Comparison of ENCODE assay signal across 8 cellular contexts in the genomic region with DNA sequence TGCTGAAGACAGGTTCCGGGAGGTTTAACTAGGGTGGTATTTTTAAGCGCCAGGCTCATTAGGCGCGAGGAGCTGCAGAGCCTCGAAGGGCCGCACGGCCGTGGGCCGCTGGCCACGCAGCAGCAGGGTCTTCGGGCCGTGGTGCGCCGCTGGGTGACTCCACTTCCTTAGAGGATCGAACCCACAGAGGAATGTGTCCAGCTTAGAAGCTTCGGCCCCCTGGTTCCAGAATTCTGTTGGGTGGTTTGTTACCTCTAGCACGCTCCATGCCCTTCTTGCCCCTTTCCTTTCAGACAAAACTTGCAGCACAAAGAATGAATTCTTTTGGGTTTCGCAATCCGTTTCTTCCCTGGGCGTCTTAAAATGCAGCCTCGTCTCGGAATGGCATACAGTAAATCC. TPM values are rescaled to one million over a fixed set of nuclear protein-coding genes. Genes with fewer than 3 reads are reported as not detected.
DNase-seq lines count a peak whose midpoint lies in the region; ATAC-seq and TF ChIP-seq lines count a peak whose summit lies in the region.

No MANE protein-coding gene starts in this region.

- H3K4me1 Mint-ChIP-seq in H9 (peaks cover 16 to 18% of the 10 kb centered on the region in 2 experiments), WTC11 (peaks cover 18% of the 10 kb centered on the region)

- H4K91ac ChIP-seq in H9 (ENCODE audit: insufficient read length, low read depth, low read length), result no peak overlapping the region

- H2BK12ac ChIP-seq in H9 (ENCODE audit: insufficient read length, low read depth, low read length), result no peak overlapping the region

- no peak overlapping the region for H4K5ac ChIP-seq in H9 (ENCODE audit: insufficient read length, low read depth, low read length)

- H3K36me3 Mint-ChIP-seq in H9 (ENCODE audit: insufficient read depth in 1 of 3, low read depth in 3 of 3) (peaks cover 9 to 27% (median 26%) of the 10 kb centered on the region in 3 experiments; a peak in 5 of 7 replicates), WTC11 (peaks cover 24% of the 10 kb centered on the region)

- peaks cover 3 to 34% (median 24%) of the 10 kb centered on the region in 11 experiments; a peak in 18 of 22 replicates for H4K20me1 ChIP-seq in BLaER1 treated with 17β-estradiol and CSF1 and Interleukin-3, amounts not matched to agents 10 nM and 100 nM
- no peaks in the 10 kb centered on the region for H4K20me1 ChIP-seq in H9 (ENCODE audit: control insufficient read depth, insufficient read depth, insufficient read length)

- no peaks in the 10 kb centered on the region; the same call in 1 of the 2 replicates for H3K27me3 Mint-ChIP-seq in H9 (ENCODE audit: low read depth)
- no peaks in the 10 kb centered on the region; the same call in 1 of the 2 replicates for H3K27me3 Mint-ChIP-seq in WTC11 (ENCODE audit: low read depth)

- H3K18ac ChIP-seq in H9 (ENCODE audit: insufficient read length, low read depth, low read length), result peak overlapping the region; percentile 88

- H3K14ac ChIP-seq in H9 (ENCODE audit: insufficient read depth, low read length), result peak overlapping the region; percentile 85

- H3K4me1 ChIP-seq in BLaER1 treated with 17β-estradiol and CSF1 and Interleukin-3, amounts not matched to agents 10 nM and 100 nM, result peaks cover 25 to 44% (median 28%) of the 10 kb centered on the region in 10 experiments
- peaks cover 3% of the 10 kb centered on the region; the same call in 1 of the 2 replicates for H3K4me1 ChIP-seq in H9 (ENCODE audit: insufficient read depth, low read length)

- peak overlapping the region; percentile 76 to 98 (median 89) for H3K27ac ChIP-seq in BLaER1 treated with 17β-estradiol and CSF1 and Interleukin-3, amounts not matched to agents 10 nM and 100 nM
- H3K27ac ChIP-seq in H9 (ENCODE audit: insufficient read length, low read depth, low read length), result peak overlapping the region; percentile 58

- no peak overlapping the region for H4K8ac ChIP-seq in H9 (replicated peaks; ENCODE audit: insufficient read length, low read depth, low read length)

- H2AK5ac ChIP-seq in H9 (ENCODE audit: insufficient read length, low read length), result no peak overlapping the region

- H2BK15ac ChIP-seq in H9 (ENCODE audit: low read depth, low read length), result no peak overlapping the region

- H2BK120ac ChIP-seq in H9 (ENCODE audit: low read depth, low read length, poor library complexity, severe bottlenecking), result no peak overlapping the region

- TF ChIP-seq CTCF in H9 (conservative IDR thresholded peaks at IDR 0.05) (no peak), WTC11 (IDR thresholded peaks at IDR 0.05) (no peak)

- no peak overlapping the region for H3T11ph ChIP-seq in H9 (ENCODE audit: low read length)

- no peak overlapping the region for H3K4ac ChIP-seq in H9 (ENCODE audit: low read depth, low read length)

- ATAC-seq in WTC11 (no peak), HG02938 (IDR thresholded peaks at IDR 0.05; ENCODE audit: unreplicated experiment) (no peak), GM18907 (IDR thresholded peaks at IDR 0.05; ENCODE audit: unreplicated experiment) (no peak)

- peaks cover 22 to 26% (median 23%) of the 10 kb centered on the region in 11 experiments for H3K36me3 ChIP-seq in BLaER1 treated with 17β-estradiol and CSF1 and Interleukin-3, amounts not matched to agents 10 nM and 100 nM

- peaks cover 10% of the 10 kb centered on the region for H3K23me2 ChIP-seq in H9 (ENCODE audit: insufficient read length, low read depth, low read length, poor library complexity, severe bottlenecking)

- no peaks in the 10 kb centered on the region for H3K27me3 ChIP-seq in BLaER1 treated with 17β-estradiol and CSF1 and Interleukin-3, amounts not matched to agents 10 nM and 100 nM
- no peaks in the 10 kb centered on the region for H3K27me3 ChIP-seq in H9 (ENCODE audit: insufficient read depth, low read length)

- peak overlapping the region; percentile 99 for H3K27ac Mint-ChIP-seq in H9
- H3K27ac Mint-ChIP-seq in WTC11, result peak overlapping the region; percentile 99

- H3K9me3 ChIP-seq in BLaER1 treated with 17β-estradiol and CSF1 and Interleukin-3, amounts not matched to agents 10 nM and 100 nM (replicated peaks in 1 of 11), result no peaks in the 10 kb centered on the region
- no peaks in the 10 kb centered on the region for H3K9me3 ChIP-seq in H9 (ENCODE audit: control insufficient read depth, low read depth, low read length)

- H2BK20ac ChIP-seq in H9 (ENCODE audit: low read depth, low read length, poor library complexity, severe bottlenecking), result no peak overlapping the region

- POLR2A ChIA-PET in WTC11 (lab: Charles Lee), result interaction anchor here (0.5 to 2.0 kb wide), 13 partner anchors 11 to 1919 kb away, joined by 3 to 13 read pairs (median 5); a partner anchor contains a TSS

- H3K23ac ChIP-seq in H9 (ENCODE audit: insufficient read length, low read depth, low read length), result no peak overlapping the region

- H2AFZ ChIP-seq in H9 (ENCODE audit: low read length), result no peak overlapping the region

- peaks cover 2% of the 10 kb centered on the region; the same call in 1 of the 2 replicates for H3K79me2 ChIP-seq in H9 (ENCODE audit: insufficient read depth, low read length)

- no peak overlapping the region for H3K56ac ChIP-seq in H9 (ENCODE audit: insufficient read length, low read depth, low read length)

- WGBS in H9 (ENCODE audit: extremely low coverage, insufficient read length, low lambda C conversion rate), result no CpG with 5 or more reads among the region's 22 CpGs

- no peaks in the 10 kb centered on the region; a peak in 2 of 5 replicates for H3K9me3 Mint-ChIP-seq in H9
- H3K9me3 Mint-ChIP-seq in WTC11, result no peaks in the 10 kb centered on the region

- CTCF ChIA-PET in WTC11 (lab: Charles Lee), result interaction anchor here (0.6 to 2.5 kb wide), 13 partner anchors 8 to 742 kb away, joined by 3 to 16 read pairs (median 4); a partner anchor contains a TSS

- peak overlapping the region; percentile 76 to 90 (median 84) for H3K4me3 ChIP-seq in BLaER1 treated with 17β-estradiol and CSF1 and Interleukin-3, amounts not matched to agents 10 nM and 100 nM

- H3K4me3 Mint-ChIP-seq in H9 (peak overlapping the region; percentile 89 to 94), WTC11 (peak overlapping the region; percentile 92)

- peak overlapping the region; percentile 84 to 94 (median 88) for H3K4me2 ChIP-seq in BLaER1 treated with 17β-estradiol and CSF1 and Interleukin-3, amounts not matched to agents 10 nM and 100 nM
- H3K4me2 ChIP-seq in H9 (ENCODE audit: insufficient read depth, insufficient read length, low read length), result peak overlapping the region; percentile 76

- DNase-seq in H9 (no peak), WTC11 (ENCODE audit: low spot score) (peak; percentile 26), foreskin melanocyte (peak; percentile 69), nucleus accumbens (lab: John Stamatoyannopoulos, UW) (peak in 30 of 56 donors; percentile 22 to 74 (median 56))
- DNase-seq in stimulated activated CD4-positive, alpha-beta T cell treated with anti-CD3 and anti-CD28 coated beads, Interleukin-12 subunit alpha, Interleukin-12 subunit beta, amount 100 ng/mL, for 4 hours, result no peak

- no peaks in the 10 kb centered on the region for H3K79me1 ChIP-seq in H9 (ENCODE audit: insufficient read depth, low read depth, low read length, poor library complexity, severe bottlenecking)

- no peak overlapping the region for H2BK5ac ChIP-seq in H9 (ENCODE audit: insufficient read length, low read length)

- H3K9ac ChIP-seq in BLaER1 treated with 17β-estradiol and CSF1 and Interleukin-3, amounts not matched to agents 10 nM and 100 nM, result peak overlapping the region; percentile 77 to 93 (median 87)
- H3K9ac ChIP-seq in H9 (ENCODE audit: extremely low read depth, insufficient read length, low read length), result peak overlapping the region; percentile 81

TF ChIP-seq in WTC11, 78 proteins besides CTCF, POLR2A, EP300 and RAD21:
- no peak for TF ChIP-seq CREB1 (CRISPR knock-in tag; IDR thresholded peaks at IDR 0.05)
- TF ChIP-seq, protein P1, sequence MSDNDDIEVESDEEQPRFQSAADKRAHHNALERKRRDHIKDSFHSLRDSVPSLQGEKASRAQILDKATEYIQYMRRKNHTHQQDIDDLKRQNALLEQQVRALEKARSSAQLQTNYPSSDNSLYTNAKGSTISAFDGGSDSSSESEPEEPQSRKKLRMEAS (CRISPR knock-in tag; IDR thresholded peaks at IDR 0.05), result 0 out of 2 replicates have a peak, but pooled peaks have one; percentile 33

RNA-seq across cellular contexts. Expression of a gene that starts 0.8 kb away (rescaled TPM):
- total RNA-seq in H9 (2021) (31.4 and 32.5 TPM in 2 replicates), WTC11 (2021) (27.6 to 30.5 TPM (median 29.9 TPM) in 3 replicates)

RNA-seq across cellular contexts. Expression of a gene that starts 44.0 kb away (rescaled TPM):
- not detected in 2 replicates for total RNA-seq in H9 (2021)
- total RNA-seq in WTC11 (2021), result not detected in 3 replicates

RNA-seq across cellular contexts. Expression of a gene that starts 54.0 kb away (rescaled TPM):
- total RNA-seq in H9 (2021) (46.7 and 48.5 TPM in 2 replicates), WTC11 (2021) (38.3 to 45.4 TPM (median 38.8 TPM) in 3 replicates)

Comparison
In these comparisons a context has a peak if more than half of its experiments do, and no peak if none do; other contexts are left out.
1. DNase-seq: peak in WTC11 (single experiment), foreskin melanocyte (single experiment) and nucleus accumbens (30 of 56); none in H9 (single experiment) and stimulated activated CD4-positive, alpha-beta T cell treated with anti-CD3 and anti-CD28 coated beads, Interleukin-12 subunit alpha, Interleukin-12 subunit beta, amount 100 ng/mL, for 4 hours (single experiment).